ENCODE assay signal across 1 cellular context in the genomic region with DNA sequence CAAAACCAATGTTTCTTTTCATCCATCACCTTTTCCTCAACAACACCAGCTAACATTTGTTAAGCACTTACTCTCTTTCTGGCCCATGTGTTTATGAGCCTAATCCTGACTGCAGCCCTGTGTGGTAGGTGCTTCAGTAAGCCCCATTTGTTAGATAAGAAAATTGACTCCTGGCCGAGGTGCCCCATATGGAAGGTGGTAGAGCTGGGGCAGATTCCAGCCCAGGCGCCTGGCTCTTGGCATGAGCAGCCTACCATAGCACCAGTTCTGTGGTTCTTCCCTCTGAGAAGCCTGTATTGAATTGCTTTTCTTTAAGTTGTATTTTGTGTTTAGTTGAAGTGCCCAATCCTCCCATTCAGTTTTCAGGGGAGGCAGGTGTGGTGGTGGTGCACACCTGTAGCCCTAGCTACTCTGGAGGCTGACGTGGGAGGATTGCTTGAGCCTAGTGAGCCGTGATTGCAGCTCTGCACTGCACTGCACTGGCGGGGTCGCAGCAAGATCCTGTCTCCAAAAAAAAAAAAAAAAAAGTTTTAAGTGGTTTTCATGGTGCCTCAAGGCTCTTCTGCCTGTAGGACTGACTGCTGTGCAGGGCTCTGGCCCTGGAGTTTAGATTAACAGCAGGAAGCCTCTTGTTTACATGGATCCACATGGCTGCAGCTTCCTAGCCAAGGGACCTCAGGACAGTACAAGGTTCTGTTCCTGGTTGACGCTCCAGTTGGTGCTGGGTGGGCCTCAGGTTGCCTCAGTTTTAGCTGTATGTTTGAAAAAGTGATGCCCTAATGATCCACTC.
TF ChIP-seq lines count a peak whose summit lies in the region.

No MANE protein-coding gene starts in this region.

TF ChIP-seq in HepG2, 621 proteins besides CTCF, POLR2A, EP300 and RAD21 (continued from another document and continues in another):
- no peak for TF ChIP-seq PRDM15 (CRISPR knock-in tag; IDR thresholded peaks at IDR 0.05)
- no peak for TF ChIP-seq ZNF367 (CRISPR knock-in tag; IDR thresholded peaks at IDR 0.05; ENCODE audit: borderline replicate concordance)
- TF ChIP-seq, protein P1, sequence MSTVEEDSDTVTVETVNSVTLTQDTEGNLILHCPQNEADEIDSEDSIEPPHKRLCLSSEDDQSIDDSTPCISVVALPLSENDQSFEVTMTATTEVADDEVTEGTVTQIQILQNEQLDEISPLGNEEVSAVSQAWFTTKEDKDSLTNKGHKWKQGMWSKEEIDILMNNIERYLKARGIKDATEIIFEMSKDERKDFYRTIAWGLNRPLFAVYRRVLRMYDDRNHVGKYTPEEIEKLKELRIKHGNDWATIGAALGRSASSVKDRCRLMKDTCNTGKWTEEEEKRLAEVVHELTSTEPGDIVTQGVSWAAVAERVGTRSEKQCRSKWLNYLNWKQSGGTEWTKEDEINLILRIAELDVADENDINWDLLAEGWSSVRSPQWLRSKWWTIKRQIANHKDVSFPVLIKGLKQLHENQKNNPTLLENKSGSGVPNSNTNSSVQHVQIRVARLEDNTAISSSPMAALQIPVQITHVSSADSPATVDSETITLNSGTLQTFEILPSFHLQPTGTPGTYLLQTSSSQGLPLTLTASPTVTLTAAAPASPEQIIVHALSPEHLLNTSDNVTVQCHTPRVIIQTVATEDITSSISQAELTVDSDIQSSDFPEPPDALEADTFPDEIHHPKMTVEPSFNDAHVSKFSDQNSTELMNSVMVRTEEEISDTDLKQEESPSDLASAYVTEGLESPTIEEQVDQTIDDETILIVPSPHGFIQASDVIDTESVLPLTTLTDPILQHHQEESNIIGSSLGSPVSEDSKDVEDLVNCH (CRISPR knock-in tag; IDR thresholded peaks at IDR 0.05) = no peak
- TF ChIP-seq PHF8 (CRISPR knock-in tag; IDR thresholded peaks at IDR 0.05) = no peak
- no peak for TF ChIP-seq BCL3 (CRISPR knock-in tag; IDR thresholded peaks at IDR 0.05)
- TF ChIP-seq CENPBD1 (CRISPR knock-in tag; IDR thresholded peaks at IDR 0.05; ENCODE audit: borderline replicate concordance, low read depth) = no peak
- no peak for TF ChIP-seq ZNF10 (CRISPR knock-in tag; IDR thresholded peaks at IDR 0.05; ENCODE audit: borderline replicate concordance, low read depth)
- TF ChIP-seq ZBTB2 (CRISPR knock-in tag; IDR thresholded peaks at IDR 0.05; ENCODE audit: low read depth) = no peak
- TF ChIP-seq KAT2B (IDR thresholded peaks at IDR 0.05; ENCODE audit: borderline replicate concordance, low read depth, low read length) = no peak
- TF ChIP-seq SIX1 (CRISPR knock-in tag; IDR thresholded peaks at IDR 0.05; ENCODE audit: borderline replicate concordance) = no peak
- TF ChIP-seq, protein P2, sequence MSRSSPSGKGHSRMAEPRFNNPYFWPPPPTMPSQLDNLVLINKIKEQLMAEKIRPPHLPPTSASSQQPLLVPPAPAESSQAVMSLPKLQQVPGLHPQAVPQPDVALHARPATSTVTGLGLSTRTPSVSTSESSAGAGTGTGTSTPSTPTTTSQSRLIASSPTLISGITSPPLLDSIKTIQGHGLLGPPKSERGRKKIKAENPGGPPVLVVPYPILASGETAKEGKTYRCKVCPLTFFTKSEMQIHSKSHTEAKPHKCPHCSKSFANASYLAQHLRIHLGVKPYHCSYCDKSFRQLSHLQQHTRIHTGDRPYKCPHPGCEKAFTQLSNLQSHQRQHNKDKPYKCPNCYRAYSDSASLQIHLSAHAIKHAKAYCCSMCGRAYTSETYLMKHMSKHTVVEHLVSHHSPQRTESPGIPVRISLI (CRISPR knock-in tag; IDR thresholded peaks at IDR 0.05; ENCODE audit: borderline replicate concordance) = no peak
- no peak for TF ChIP-seq ZZZ3 (CRISPR knock-in tag; IDR thresholded peaks at IDR 0.05; ENCODE audit: borderline replicate concordance)
- TF ChIP-seq SALL1 (CRISPR knock-in tag; IDR thresholded peaks at IDR 0.05) = 0 out of 2 replicates have a peak, but pooled peaks have one; percentile 28
- TF ChIP-seq ZMYM4 (CRISPR knock-in tag; IDR thresholded peaks at IDR 0.05) = peak; percentile 48; the same call in 1 of the 2 replicates
- no peak for TF ChIP-seq PCBP2 (optimal IDR thresholded peaks at IDR 0.05; ENCODE audit: low read depth, low read length, poor library complexity, severe bottlenecking)
- TF ChIP-seq SAP130 (CRISPR knock-in tag; IDR thresholded peaks at IDR 0.05; ENCODE audit: low read depth) = peak; percentile 47; the same call in 1 of the 2 replicates
- peak; percentile 28; the same call in 1 of the 2 replicates for TF ChIP-seq ZBED4 (CRISPR knock-in tag; IDR thresholded peaks at IDR 0.05; ENCODE audit: borderline replicate concordance)
- TF ChIP-seq NR2F1 (CRISPR knock-in tag; IDR thresholded peaks at IDR 0.05) = no peak
- no peak for TF ChIP-seq KDM1A (CRISPR knock-in tag; IDR thresholded peaks at IDR 0.05)
- TF ChIP-seq DNMT3B (CRISPR knock-in tag; conservative IDR thresholded peaks at IDR 0.05) = no peak
- no peak for TF ChIP-seq ZNF142 (CRISPR knock-in tag; IDR thresholded peaks at IDR 0.05)
- TF ChIP-seq RARA (CRISPR knock-in tag; IDR thresholded peaks at IDR 0.05) = no peak
- no peak for TF ChIP-seq GABPB1 (CRISPR knock-in tag; IDR thresholded peaks at IDR 0.05)
- TF ChIP-seq IRF9 (CRISPR knock-in tag; IDR thresholded peaks at IDR 0.05; ENCODE audit: borderline replicate concordance) = no peak
- TF ChIP-seq ZNF282 (IDR thresholded peaks at IDR 0.05; ENCODE audit: partially characterized antibody) = no peak
